22 cellular contexts compared by ENCODE assay signal in the genomic region with DNA sequence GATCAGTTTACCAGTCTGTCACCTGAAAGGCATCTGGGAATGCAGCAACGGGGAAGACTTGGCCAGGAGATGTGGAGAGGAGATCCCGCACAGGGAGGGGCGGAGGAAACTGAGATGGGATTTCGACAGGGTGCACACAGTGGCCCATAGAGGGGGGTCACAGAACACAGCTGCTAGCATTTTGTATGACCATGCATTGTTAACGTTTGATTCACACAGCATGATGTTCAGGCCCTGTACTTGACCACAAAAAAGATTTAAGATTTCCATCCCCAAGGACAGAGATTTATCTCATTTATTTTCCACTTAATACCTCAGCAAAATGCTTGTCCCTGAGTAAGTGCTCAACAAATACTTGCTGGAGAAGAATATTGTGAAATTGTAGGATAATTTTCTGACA.
DNase-seq lines count a peak whose midpoint lies in the region; ATAC-seq and TF ChIP-seq lines count a peak whose summit lies in the region.
"Had no signal": no experiment of that assay in that cellular context is flagged by ENCODE, and none has a peak within 500 bp of the region (broad histone marks: within the 10 kb centered on the region; RNA-seq: fewer than 3 reads in every experiment).

No MANE protein-coding gene starts in this region.

- no peak overlapping the region for H3K4me2 ChIP-seq in IMR-90 (ENCODE audit: low read depth, low read length)
- H3K4me2 ChIP-seq in neuronal stem cell (ENCODE audit: insufficient read depth, low read length, poor library complexity, severe bottlenecking): no peak overlapping the region

- intact Hi-C loops in IMR-90 (cut with micrococcal nuclease): no loop called here

- H3K4me1 ChIP-seq in IMR-90 (ENCODE audit: control insufficient read depth, insufficient read depth, low read length) (peaks cover under 1% of the 10 kb centered on the region; the same call in 1 of the 2 replicates), neuronal stem cell (ENCODE audit: control insufficient read depth in 2 of 2, insufficient read depth in 1 of 2, low read depth in 1 of 2, low read length in 2 of 2) (no peaks in the 10 kb centered on the region)

- POLR2A ChIA-PET in IMR-90 (lab: Charles Lee; ENCODE audit: unreplicated experiment): no interaction called here

- no peak overlapping the region for H2AK9ac ChIP-seq in IMR-90 (replicated peaks; ENCODE audit: low read depth, low read length, poor library complexity)

- H2BK120ac ChIP-seq in IMR-90 (ENCODE audit: low read depth, low read length) (no peak overlapping the region), neuronal stem cell (ENCODE audit: low read depth, low read length) (no peak overlapping the region)

- no peak overlapping the region for H2BK12ac ChIP-seq in neuronal stem cell (ENCODE audit: low read length)

- H3K56ac ChIP-seq in IMR-90 (ENCODE audit: extremely low read depth, insufficient read depth, low read length): no peak overlapping the region

- CTCF ChIA-PET in IMR-90 (lab: Yijun Ruan, JAX): no interaction called here

- ATAC-seq in IMR-90 (ENCODE audit: low read depth) (no peak), HG02571 (IDR thresholded peaks at IDR 0.05; ENCODE audit: unreplicated experiment) (no peak), HG02588 (IDR thresholded peaks at IDR 0.05; ENCODE audit: unreplicated experiment) (no peak)
- ATAC-seq in effector memory CD8-positive, alpha-beta T cell (replicated peaks): no peak
- ATAC-seq: GM12878 had no signal

- H3K4ac ChIP-seq in IMR-90 (ENCODE audit: low read depth, low read length) (no peak overlapping the region), neuronal stem cell (ENCODE audit: low read length) (no peak overlapping the region)

- H3K79me1 ChIP-seq in IMR-90 (ENCODE audit: low read depth in 1 of 2, low read length in 2 of 2) (peaks cover 17 to 54% of the 10 kb centered on the region in 2 experiments), neuronal stem cell (ENCODE audit: low read depth, low read length) (no peaks in the 10 kb centered on the region)

- H3K4me1 Mint-ChIP-seq in endothelial cell (ENCODE audit: unreplicated experiment): peaks cover 2% of the 10 kb centered on the region
- H3K4me1 Mint-ChIP-seq in osteocyte (ENCODE audit: unreplicated experiment): peaks cover 39% of the 10 kb centered on the region
- H3K4me1 Mint-ChIP-seq in effector memory CD8-positive, alpha-beta T cell (ENCODE audit: low read depth in 2 of 2): no peaks in the 10 kb centered on the region
- H3K4me1 Mint-ChIP-seq: CD4-positive, CD25-positive, alpha-beta regulatory T cell; H9 had no signal

- peaks cover 14% of the 10 kb centered on the region; the same call in 1 of the 2 replicates for H4K20me1 ChIP-seq in IMR-90 (ENCODE audit: insufficient read depth, low read length)

- TF ChIP-seq POLR2A in IMR-90 (IDR thresholded peaks at IDR 0.05; ENCODE audit: low read depth, low read length): no peak

- dilution Hi-C loops in IMR-90 (cut with HindIII; ENCODE audit: low sequenced_read_pairs, unreplicated experiment): no loop called here

- H2BK20ac ChIP-seq in IMR-90 (ENCODE audit: low read depth, low read length): no peak overlapping the region

- H3K36me3 ChIP-seq in IMR-90 (ENCODE audit: control insufficient read depth, insufficient read depth, low read length): peaks cover 89% of the 10 kb centered on the region
- H3K36me3 ChIP-seq in neuronal stem cell (replicated peaks in 1 of 2; ENCODE audit: control insufficient read depth in 2 of 2, insufficient read depth in 2 of 2, low read length in 2 of 2): peaks cover 57 to 99% of the 10 kb centered on the region in 2 donors

- H3K9me1 ChIP-seq in IMR-90 (ENCODE audit: insufficient read depth, low read length): peaks cover 34% of the 10 kb centered on the region

- H3K9me3 ChIP-seq in IMR-90 (ENCODE audit: control insufficient read depth, insufficient read depth, low read length): no peaks in the 10 kb centered on the region
- peaks cover 4 to 9% of the 10 kb centered on the region in 2 donors for H3K9me3 ChIP-seq in neuronal stem cell (replicated peaks in 1 of 2; ENCODE audit: control insufficient read depth in 2 of 2, insufficient read depth in 1 of 2, low read depth in 1 of 2, low read length in 2 of 2)

- no peak for TF ChIP-seq CTCF in IMR-90 (conservative IDR thresholded peaks at IDR 0.05; ENCODE audit: low read depth, low read length)
- TF ChIP-seq CTCF in endothelial cell (IDR thresholded peaks at IDR 0.05; ENCODE audit: unreplicated experiment): no peak
- no peak for TF ChIP-seq CTCF in osteocyte (IDR thresholded peaks at IDR 0.05)

- no peaks in the 10 kb centered on the region for H3K27me3 ChIP-seq in IMR-90 (ENCODE audit: control insufficient read depth, insufficient read depth, low read length)
- no peaks in the 10 kb centered on the region for H3K27me3 ChIP-seq in neuronal stem cell (ENCODE audit: control insufficient read depth in 3 of 3, insufficient read depth in 3 of 3, low read depth in 1 of 3, low read length in 3 of 3)

- peaks cover 70% of the 10 kb centered on the region for H3K36me3 Mint-ChIP-seq in endothelial cell (ENCODE audit: low read depth, unreplicated experiment)
- peaks cover 64% of the 10 kb centered on the region for H3K36me3 Mint-ChIP-seq in osteocyte (ENCODE audit: unreplicated experiment)
- H3K36me3 Mint-ChIP-seq in effector memory CD8-positive, alpha-beta T cell (ENCODE audit: insufficient read depth): no peaks in the 10 kb centered on the region
- H3K36me3 Mint-ChIP-seq: CD4-positive, CD25-positive, alpha-beta regulatory T cell had no signal

- H4K5ac ChIP-seq in IMR-90 (ENCODE audit: low read depth, low read length): no peak overlapping the region

- no peaks in the 10 kb centered on the region for H3K9me3 Mint-ChIP-seq in endothelial cell (ENCODE audit: unreplicated experiment)
- no peaks in the 10 kb centered on the region for H3K9me3 Mint-ChIP-seq in osteocyte (ENCODE audit: unreplicated experiment)
- no peaks in the 10 kb centered on the region for H3K9me3 Mint-ChIP-seq in effector memory CD8-positive, alpha-beta T cell

- TF ChIP-seq RAD21 in IMR-90 (IDR thresholded peaks at IDR 0.05; ENCODE audit: low read length): no peak

- H3K18ac ChIP-seq in IMR-90 (ENCODE audit: low read depth, low read length) (no peak overlapping the region), neuronal stem cell (ENCODE audit: low read length) (no peak overlapping the region)

- no peak overlapping the region for H2AFZ ChIP-seq in IMR-90 (replicated peaks; ENCODE audit: low read length, poor library complexity)
- no peak overlapping the region for H2AFZ ChIP-seq in neuronal stem cell (ENCODE audit: low read length)
- H2AFZ ChIP-seq: GM23248 had no signal

- H4K91ac ChIP-seq in IMR-90 (ENCODE audit: insufficient read depth, low read depth, low read length) (no peak overlapping the region), neuronal stem cell (ENCODE audit: low read depth, low read length, poor library complexity) (no peak overlapping the region)

- H3K27ac ChIP-seq in IMR-90 (ENCODE audit: insufficient read depth, low read length) (no peak overlapping the region), neuronal stem cell (replicated peaks; ENCODE audit: low read length) (no peak overlapping the region)
- H3K27ac ChIP-seq: GM23248, SK-N-MC had no signal

- no peak overlapping the region for H3K14ac ChIP-seq in IMR-90 (replicated peaks; ENCODE audit: low read depth, low read length)
- no peak overlapping the region for H3K14ac ChIP-seq in neuronal stem cell (ENCODE audit: low read length)

- WGBS in IMR-90 (ENCODE audit: extremely low coverage in 2 of 2, insufficient read length in 1 of 2), 2 experiments: 60% methylated on average over 2 of the region's 5 CpGs; no CpG with 5 or more reads in 1 of the 2 experiments
- WGBS in neuronal stem cell (ENCODE audit: extremely low coverage in 2 of 2, insufficient read length in 2 of 2, insufficient replicate concordance in 1 of 2), 2 donors: no CpG with 5 or more reads among the region's 5 CpGs

- H4K8ac ChIP-seq in IMR-90 (ENCODE audit: low read depth in 2 of 2, low read length in 2 of 2) (no peak overlapping the region), neuronal stem cell (ENCODE audit: low read depth, low read length) (no peak overlapping the region)

- H3K4me3 ChIP-seq in IMR-90 (ENCODE audit: insufficient read depth, low read depth, low read length) (no peak overlapping the region), neuronal stem cell (ENCODE audit: low read length in 2 of 2) (no peak overlapping the region)
- H3K4me3 ChIP-seq: GM12878, GM23248, SK-N-MC had no signal

- H3K27ac Mint-ChIP-seq in endothelial cell (ENCODE audit: unreplicated experiment): no peak overlapping the region
- peak overlapping the region; percentile 67 for H3K27ac Mint-ChIP-seq in osteocyte (ENCODE audit: unreplicated experiment)
- H3K27ac Mint-ChIP-seq in effector memory CD8-positive, alpha-beta T cell: no peak overlapping the region
- H3K27ac Mint-ChIP-seq: CD4-positive, CD25-positive, alpha-beta regulatory T cell had no signal

- in situ Hi-C loops in IMR-90 (cut with MboI; ENCODE audit: low sequenced_read_pairs): no loop called here

- no peak overlapping the region for H2AK5ac ChIP-seq in IMR-90 (ENCODE audit: low read depth, low read length)
- H2AK5ac ChIP-seq in neuronal stem cell (ENCODE audit: low read depth, low read length): no peak overlapping the region

- no peak overlapping the region for H3K23ac ChIP-seq in IMR-90 (ENCODE audit: low read depth, low read length)
- no peak overlapping the region for H3K23ac ChIP-seq in neuronal stem cell (ENCODE audit: low read depth, low read length, poor library complexity)

- peak overlapping the region; percentile 78 for H3K4me3 Mint-ChIP-seq in endothelial cell (ENCODE audit: unreplicated experiment)
- H3K4me3 Mint-ChIP-seq in osteocyte (ENCODE audit: unreplicated experiment): no peak overlapping the region
- no peak overlapping the region for H3K4me3 Mint-ChIP-seq in effector memory CD8-positive, alpha-beta T cell
- H3K4me3 Mint-ChIP-seq: CD4-positive, CD25-positive, alpha-beta regulatory T cell; H9 had no signal

- H2BK15ac ChIP-seq in IMR-90 (ENCODE audit: low read depth, low read length) (no peak overlapping the region), neuronal stem cell (ENCODE audit: low read length) (no peak overlapping the region)

- DNase-seq in IMR-90 (peak; percentile 8), endothelial cell (ENCODE audit: low spot score) (no peak), osteocyte (ENCODE audit: extremely low spot score, unreplicated experiment) (no peak), neuronal stem cell (ENCODE audit: low spot score) (no peak)
- DNase-seq in effector memory CD8-positive, alpha-beta T cell: no peak
- DNase-seq: CD4-positive, CD25-positive, alpha-beta regulatory T cell; GM23248; H9; KG1; NCI-H1105; NCI-H1694; NCI-H2081; NCI-H2171; NCI-H345; NCI-H524; OCI-M1; SHP77 treated with DMSO at 0.1 percent for 48 hours; SW 1271 had no signal

- H3K9ac ChIP-seq in IMR-90 (ENCODE audit: low read depth, low read length): no peak overlapping the region
- H3K9ac ChIP-seq in neuronal stem cell (ENCODE audit: low read depth, low read length, poor library complexity): no peak overlapping the region
- H3K9ac ChIP-seq: GM23248 had no signal

- BruUV-seq in IMR-90 (replicated peaks; lab: Mats Ljungman, UMichigan): no TSS peak

- H2BK5ac ChIP-seq in IMR-90 (ENCODE audit: low read depth, low read length, poor library complexity, severe bottlenecking) (no peak overlapping the region), neuronal stem cell (ENCODE audit: low read length) (no peak overlapping the region)

- H3K27me3 Mint-ChIP-seq in endothelial cell (ENCODE audit: unreplicated experiment) (peaks cover 28% of the 10 kb centered on the region), osteocyte (ENCODE audit: unreplicated experiment) (no peaks in the 10 kb centered on the region)
- H3K27me3 Mint-ChIP-seq in effector memory CD8-positive, alpha-beta T cell: peaks cover 5 to 28% of the 10 kb centered on the region in 2 donors
- H3K27me3 Mint-ChIP-seq: CD4-positive, CD25-positive, alpha-beta regulatory T cell had no signal
